1 cellular context compared by ENCODE assay signal in the genomic region with DNA sequence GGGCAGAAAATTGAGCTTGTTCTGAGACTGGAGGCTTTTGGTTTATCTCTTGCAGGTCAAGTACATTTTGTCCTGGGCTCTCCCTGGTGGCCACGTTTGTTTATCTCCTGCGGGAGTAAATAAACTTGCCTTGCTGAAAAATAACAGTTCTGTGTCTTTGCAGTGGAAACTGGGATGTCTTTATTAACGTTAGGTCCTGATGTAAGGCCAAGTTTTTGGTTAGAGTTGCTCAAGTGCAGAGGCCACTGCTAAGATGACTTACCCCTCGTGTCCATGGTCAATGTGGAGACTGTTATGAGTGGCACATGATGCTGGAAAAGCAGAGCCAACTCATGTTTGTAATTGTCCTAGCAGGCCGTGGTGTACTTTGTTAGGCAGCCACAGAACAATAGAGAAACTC.
TF ChIP-seq lines count a peak whose summit lies in the region.

No MANE protein-coding gene starts in this region.

TF ChIP-seq in GM12878, 131 proteins besides CTCF, POLR2A, EP300 and RAD21:
- TF ChIP-seq KDM1A (IDR thresholded peaks at IDR 0.05; ENCODE audit: borderline replicate concordance) (no peak), GABPA (IDR thresholded peaks at IDR 0.05; ENCODE audit: low read depth) (no peak), SIX5 (IDR thresholded peaks at IDR 0.05; ENCODE audit: low read depth, low read length, severe bottlenecking) (no peak), IRF4 (IDR thresholded peaks at IDR 0.05; ENCODE audit: low read depth, low read length) (no peak), FOXK2 (IDR thresholded peaks at IDR 0.05) (no peak), ZSCAN29 (IDR thresholded peaks at IDR 0.05) (no peak), JUND (IDR thresholded peaks at IDR 0.05; ENCODE audit: low read depth, low read length) (no peak), ATF7 (IDR thresholded peaks at IDR 0.05; ENCODE audit: low read depth) (no peak), EGR1 (IDR thresholded peaks at IDR 0.05; ENCODE audit: borderline replicate concordance in 1 of 2, low read depth in 2 of 2, low read length in 2 of 2) (no peak), TAF1 (IDR thresholded peaks at IDR 0.05; ENCODE audit: borderline replicate concordance, low read depth, low read length) (no peak)
- TF ChIP-seq, protein P1, sequence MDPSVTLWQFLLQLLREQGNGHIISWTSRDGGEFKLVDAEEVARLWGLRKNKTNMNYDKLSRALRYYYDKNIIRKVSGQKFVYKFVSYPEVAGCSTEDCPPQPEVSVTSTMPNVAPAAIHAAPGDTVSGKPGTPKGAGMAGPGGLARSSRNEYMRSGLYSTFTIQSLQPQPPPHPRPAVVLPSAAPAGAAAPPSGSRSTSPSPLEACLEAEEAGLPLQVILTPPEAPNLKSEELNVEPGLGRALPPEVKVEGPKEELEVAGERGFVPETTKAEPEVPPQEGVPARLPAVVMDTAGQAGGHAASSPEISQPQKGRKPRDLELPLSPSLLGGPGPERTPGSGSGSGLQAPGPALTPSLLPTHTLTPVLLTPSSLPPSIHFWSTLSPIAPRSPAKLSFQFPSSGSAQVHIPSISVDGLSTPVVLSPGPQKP (IDR thresholded peaks at IDR 0.05; ENCODE audit: low read depth, low read length), result no peak
- TF ChIP-seq, protein P2, sequence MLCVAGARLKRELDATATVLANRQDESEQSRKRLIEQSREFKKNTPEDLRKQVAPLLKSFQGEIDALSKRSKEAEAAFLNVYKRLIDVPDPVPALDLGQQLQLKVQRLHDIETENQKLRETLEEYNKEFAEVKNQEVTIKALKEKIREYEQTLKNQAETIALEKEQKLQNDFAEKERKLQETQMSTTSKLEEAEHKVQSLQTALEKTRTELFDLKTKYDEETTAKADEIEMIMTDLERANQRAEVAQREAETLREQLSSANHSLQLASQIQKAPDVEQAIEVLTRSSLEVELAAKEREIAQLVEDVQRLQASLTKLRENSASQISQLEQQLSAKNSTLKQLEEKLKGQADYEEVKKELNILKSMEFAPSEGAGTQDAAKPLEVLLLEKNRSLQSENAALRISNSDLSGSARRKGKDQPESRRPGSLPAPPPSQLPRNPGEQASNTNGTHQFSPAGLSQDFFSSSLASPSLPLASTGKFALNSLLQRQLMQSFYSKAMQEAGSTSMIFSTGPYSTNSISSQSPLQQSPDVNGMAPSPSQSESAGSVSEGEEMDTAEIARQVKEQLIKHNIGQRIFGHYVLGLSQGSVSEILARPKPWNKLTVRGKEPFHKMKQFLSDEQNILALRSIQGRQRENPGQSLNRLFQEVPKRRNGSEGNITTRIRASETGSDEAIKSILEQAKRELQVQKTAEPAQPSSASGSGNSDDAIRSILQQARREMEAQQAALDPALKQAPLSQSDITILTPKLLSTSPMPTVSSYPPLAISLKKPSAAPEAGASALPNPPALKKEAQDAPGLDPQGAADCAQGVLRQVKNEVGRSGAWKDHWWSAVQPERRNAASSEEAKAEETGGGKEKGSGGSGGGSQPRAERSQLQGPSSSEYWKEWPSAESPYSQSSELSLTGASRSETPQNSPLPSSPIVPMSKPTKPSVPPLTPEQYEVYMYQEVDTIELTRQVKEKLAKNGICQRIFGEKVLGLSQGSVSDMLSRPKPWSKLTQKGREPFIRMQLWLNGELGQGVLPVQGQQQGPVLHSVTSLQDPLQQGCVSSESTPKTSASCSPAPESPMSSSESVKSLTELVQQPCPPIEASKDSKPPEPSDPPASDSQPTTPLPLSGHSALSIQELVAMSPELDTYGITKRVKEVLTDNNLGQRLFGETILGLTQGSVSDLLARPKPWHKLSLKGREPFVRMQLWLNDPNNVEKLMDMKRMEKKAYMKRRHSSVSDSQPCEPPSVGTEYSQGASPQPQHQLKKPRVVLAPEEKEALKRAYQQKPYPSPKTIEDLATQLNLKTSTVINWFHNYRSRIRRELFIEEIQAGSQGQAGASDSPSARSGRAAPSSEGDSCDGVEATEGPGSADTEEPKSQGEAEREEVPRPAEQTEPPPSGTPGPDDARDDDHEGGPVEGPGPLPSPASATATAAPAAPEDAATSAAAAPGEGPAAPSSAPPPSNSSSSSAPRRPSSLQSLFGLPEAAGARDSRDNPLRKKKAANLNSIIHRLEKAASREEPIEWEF (IDR thresholded peaks at IDR 0.05; ENCODE audit: insufficient replicate concordance, low read depth, low read length), result no peak
